ENCODE assay signal across 14 cellular contexts in the genomic region with DNA sequence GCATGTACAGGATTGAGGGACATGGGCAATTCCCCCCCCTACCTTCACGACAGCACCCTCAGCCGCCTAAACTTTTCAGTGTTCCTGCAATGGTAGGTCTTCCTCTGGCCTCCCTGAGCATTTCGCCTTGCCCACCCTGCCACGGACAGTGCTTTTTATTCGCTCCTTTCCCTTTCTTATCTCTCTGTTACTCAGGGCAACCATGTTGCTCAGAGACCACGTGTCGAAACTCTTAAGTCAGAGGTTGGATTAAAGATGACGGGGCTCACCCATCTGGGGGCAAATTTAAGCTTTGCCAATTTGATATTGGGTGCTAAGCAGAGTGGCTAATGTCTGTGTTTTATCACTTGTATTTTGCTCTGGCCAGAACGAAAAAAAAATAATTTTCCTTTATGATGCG. TPM values are rescaled to one million over a fixed set of nuclear protein-coding genes. Genes with fewer than 3 reads are reported as not detected.
A peak's percentile ranks its signal among the peaks of the same experiment; 100 is the strongest.
DNase-seq lines count a peak whose midpoint lies in the region; ATAC-seq and TF ChIP-seq lines count a peak whose summit lies in the region.
"Had no signal": no experiment of that assay in that cellular context is flagged by ENCODE, and none has a peak within 500 bp of the region (broad histone marks: within the 10 kb centered on the region; RNA-seq: fewer than 3 reads in every experiment).

No MANE protein-coding gene starts in this region.

- intact Hi-C loops in esophagus muscularis mucosa (cut with DNase I): no loop called here
- intact Hi-C loops in sigmoid colon (cut with DNase I): no loop called here

- TF ChIP-seq CTCF in esophagus muscularis mucosa (IDR thresholded peaks at IDR 0.05): no peak
- no peak for TF ChIP-seq CTCF in sigmoid colon (IDR thresholded peaks at IDR 0.05)

- ATAC-seq in HG02678 (IDR thresholded peaks at IDR 0.05; ENCODE audit: unreplicated experiment) (no peak), HG03378 (IDR thresholded peaks at IDR 0.05; ENCODE audit: unreplicated experiment) (no peak)
- ATAC-seq: HCT116 had no signal

- no peaks in the 10 kb centered on the region for H3K9me3 ChIP-seq in esophagus muscularis mucosa
- no peaks in the 10 kb centered on the region for H3K9me3 ChIP-seq in sigmoid colon

- H3K4me3 ChIP-seq in esophagus muscularis mucosa (peak overlapping the region in 3 of 4 donors; percentile 11 to 39 (median 28)), sigmoid colon (peak overlapping the region in 3 of 4 donors; percentile 1 to 31 (median 29))
- H3K4me3 ChIP-seq: BLaER1 treated with 17β-estradiol and CSF1 and Interleukin-3, amounts not matched to agents 10 nM and 100 nM had no signal

- H3K36me3 ChIP-seq in esophagus muscularis mucosa: no peaks in the 10 kb centered on the region
- no peaks in the 10 kb centered on the region for H3K36me3 ChIP-seq in sigmoid colon

- H3K27me3 ChIP-seq in esophagus muscularis mucosa (no peaks in the 10 kb centered on the region), sigmoid colon (no peaks in the 10 kb centered on the region)
- H3K27me3 ChIP-seq: BLaER1 treated with 17β-estradiol and CSF1 and Interleukin-3, amounts not matched to agents 10 nM and 100 nM had no signal

- H3K27ac ChIP-seq in esophagus muscularis mucosa (replicated peaks in 1 of 4) (peak overlapping the region in 2 of 4 donors; percentile 12 to 60), sigmoid colon (peak overlapping the region in 2 of 4 donors; percentile 23 to 48)
- H3K27ac ChIP-seq: BLaER1 treated with 17β-estradiol and CSF1 and Interleukin-3, amounts not matched to agents 10 nM and 100 nM had no signal

- TF ChIP-seq EP300 in esophagus muscularis mucosa (IDR thresholded peaks at IDR 0.05) (no peak), sigmoid colon (IDR thresholded peaks at IDR 0.05) (no peak)

- 60% methylated on average over 10 of the region's 10 CpGs for WGBS in esophagus muscularis mucosa
- 89 to 91% methylated on average over 10 of the region's 10 CpGs for WGBS in sigmoid colon, 2 donors

- DNase-seq in Daoy (ENCODE audit: low read depth): peak; percentile 59
- DNase-seq in RPMI7951 (ENCODE audit: low read depth): peak; percentile 26
- peak; percentile 75 for DNase-seq in esophagus muscularis mucosa (ENCODE audit: extremely low spot score)
- no peak for DNase-seq in sigmoid colon
- DNase-seq in islet precursor cell: no peak
- DNase-seq: ACHN; CD4-positive, CD25-positive, alpha-beta regulatory T cell; DMS79; EL had no signal

- TF ChIP-seq POLR2A in esophagus muscularis mucosa (IDR thresholded peaks at IDR 0.05; ENCODE audit: low read depth): no peak
- no peak for TF ChIP-seq POLR2A in sigmoid colon (IDR thresholded peaks at IDR 0.05)

- H3K4me1 ChIP-seq in esophagus muscularis mucosa (peaks cover 0 to 21% (median 10%) of the 10 kb centered on the region in 4 donors), sigmoid colon (peaks cover 0 to 5% (median 3%) of the 10 kb centered on the region in 4 donors)
- H3K4me1 ChIP-seq: BLaER1 treated with 17β-estradiol and CSF1 and Interleukin-3, amounts not matched to agents 10 nM and 100 nM had no signal

RNA-seq across cellular contexts. Expression of a gene that starts 20.4 kb away (rescaled TPM):
- total RNA-seq in Daoy (2014; rRNA removed; shearing (Covaris generic)): 33.9 and 40.5 TPM in 2 replicates
- total RNA-seq in RPMI7951 (2014; rRNA removed; shearing (Covaris generic)): 18.2 and 20.1 TPM in 2 replicates
- total RNA-seq in esophagus muscularis mucosa (10 to 100 TPM; 16.2 to 30.5 (median 28.3) TPM), sigmoid colon (10 to 100 TPM; 28.8 to 82.3 (median 58.1) TPM)
- 1 to 10 TPM in 1 of 3 donors, under 1 TPM in 1, not detected in 1; 0.60 to 1.5 TPM for polyA plus RNA-seq in sigmoid colon
- total RNA-seq: CD4-positive, CD25-positive, alpha-beta regulatory T cell had no signal
- polyA plus RNA-seq: CD4-positive, CD25-positive, alpha-beta regulatory T cell; IgD-negative memory B cell had no signal

Comparison
In these comparisons a context has a peak if more than half of its experiments do, and no peak if none do; other contexts are left out.
1. DNase-seq: peak in Daoy (single experiment), RPMI7951 (single experiment) and esophagus muscularis mucosa (single experiment); none in sigmoid colon (single experiment) and islet precursor cell (single experiment).